Comparison of ENCODE assay signal across 17 cellular contexts in the genomic region with DNA sequence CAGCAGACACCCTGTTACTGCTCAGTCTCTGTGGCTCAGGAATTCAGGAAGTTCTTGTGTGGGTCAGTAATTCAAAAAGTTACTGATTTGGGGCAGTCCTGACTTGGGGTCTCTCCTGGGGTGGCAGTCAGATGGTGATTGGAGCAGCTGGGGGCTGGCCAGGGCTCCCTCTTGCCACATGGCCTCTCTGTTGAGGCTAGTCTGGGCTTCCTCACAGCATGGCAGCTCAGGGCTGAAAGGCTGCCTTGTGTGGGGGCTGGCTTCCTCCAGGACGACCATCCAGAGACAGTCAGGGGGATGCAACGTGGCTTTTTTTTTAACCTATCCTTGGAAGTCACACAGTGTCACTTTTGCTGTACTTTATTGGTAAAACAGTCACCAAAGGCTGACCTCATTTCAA.
"Had no signal": no experiment of that assay in that cellular context is flagged by ENCODE, and none has a peak within 500 bp of the region (broad histone marks: within the 10 kb centered on the region; RNA-seq: fewer than 3 reads in every experiment).

No MANE protein-coding gene starts in this region.

- H3K4me3 Mint-ChIP-seq: central memory CD8-positive, alpha-beta T cell; natural killer cell; neural crest cell; type B pancreatic cell had no signal

- H3K36me3 ChIP-seq: gastrocnemius medialis, ovary, right lobe of liver, uterus had no signal

- H3K27me3 ChIP-seq: gastrocnemius medialis, hepatocyte, ovary, right lobe of liver, uterus had no signal

- H3K9me3 ChIP-seq: gastrocnemius medialis, ovary, right lobe of liver, uterus had no signal

- H3K4me3 ChIP-seq: gastrocnemius medialis, hepatocyte, ovary, right lobe of liver, uterus had no signal

- ATAC-seq: esophagus mucosa, gastrocnemius medialis, natural killer cell, right lobe of liver had no signal

- H3K4me1 ChIP-seq: gastrocnemius medialis, right lobe of liver had no signal

- H3K27ac ChIP-seq: gastrocnemius medialis, hepatocyte, ovary, right lobe of liver had no signal

- H3K27ac Mint-ChIP-seq: natural killer cell, progenitor cell of endocrine pancreas, type B pancreatic cell had no signal

- H3K9me3 Mint-ChIP-seq: central memory CD8-positive, alpha-beta T cell; natural killer cell; neural crest cell had no signal

- DNase-seq: effector memory CD4-positive, alpha-beta T cell; gastrocnemius medialis; glutamatergic neuron; kidney; natural killer cell; nucleus accumbens; ovary; right lobe of liver; stimulated activated naive CD4-positive, alpha-beta T cell; uterus had no signal

- H3K4me2 ChIP-seq: hepatocyte had no signal

- FAIRE-seq: endometrium, kidney had no signal

- H3K4me1 Mint-ChIP-seq: central memory CD8-positive, alpha-beta T cell; natural killer cell had no signal

- H2AFZ ChIP-seq: hepatocyte had no signal

- H3K36me3 Mint-ChIP-seq: natural killer cell had no signal
